Comparison of ENCODE assay signal across 19 cellular contexts in genomic region chr3:38438421-38438820, GRCh38. TPM values are rescaled to one million over a fixed set of nuclear protein-coding genes. Genes with fewer than 3 reads are reported as not detected.
DNase-seq lines count a peak whose midpoint lies in the region; ATAC-seq and TF ChIP-seq lines count a peak whose summit lies in the region.
"Had no signal": no experiment of that assay in that cellular context is flagged by ENCODE, and none has a peak within 500 bp of the region (broad histone marks: within the 10 kb centered on the region; RNA-seq: fewer than 3 reads in every experiment).

No MANE protein-coding gene starts in this region.

- peaks cover 34% of the 10 kb centered on the region for H3K36me3 Mint-ChIP-seq in activated CD4-positive, alpha-beta T cell treated with anti-CD3 and anti-CD28 coated beads, Interleukin-2, amount 10 ng/mL, durations not matched to agents 7 days and 5 days (ENCODE audit: low read depth)
- H3K36me3 Mint-ChIP-seq in activated CD4-positive, alpha-beta T cell treated with anti-CD3 and anti-CD28 coated beads, Interleukin-2, amount 10 ng/mL, durations not matched to agents 24 days and 14 days (ENCODE audit: low read depth) = peaks cover 11% of the 10 kb centered on the region

- no peak overlapping the region for H3K4me3 ChIP-seq in choroid plexus epithelial cell (ENCODE audit: low read depth, low read length)
- H3K4me3 ChIP-seq: A549, esophagus squamous epithelium, GM23338, Peyer's patch, tibial nerve had no signal

- peaks cover 41% of the 10 kb centered on the region for H3K9me3 Mint-ChIP-seq in activated CD4-positive, alpha-beta T cell treated with anti-CD3 and anti-CD28 coated beads, Interleukin-2, amount 10 ng/mL, durations not matched to agents 7 days and 5 days
- peaks cover 10% of the 10 kb centered on the region for H3K9me3 Mint-ChIP-seq in activated CD4-positive, alpha-beta T cell treated with anti-CD3 and anti-CD28 coated beads, Interleukin-2, amount 10 ng/mL, durations not matched to agents 24 days and 14 days

- intact Hi-C loops in activated CD4-positive, alpha-beta T cell treated with anti-CD3 and anti-CD28 coated beads, Interleukin-2, amount 10 ng/mL, durations not matched to agents 24 days and 14 days (cut with micrococcal nuclease) = no loop called here

- H3K27ac Mint-ChIP-seq in activated CD4-positive, alpha-beta T cell treated with anti-CD3 and anti-CD28 coated beads, Interleukin-2, amount 10 ng/mL, durations not matched to agents 7 days and 5 days = no peak overlapping the region
- H3K27ac Mint-ChIP-seq in activated CD4-positive, alpha-beta T cell treated with anti-CD3 and anti-CD28 coated beads, Interleukin-2, amount 10 ng/mL, durations not matched to agents 24 days and 14 days = no peak overlapping the region
- H3K27ac Mint-ChIP-seq: activated naive CD8-positive, alpha-beta T cell; GM23338; mesothelial cell of epicardium; T-helper 1 cell treated with Interleukin-12 subunit alpha and Interleukin-12 subunit beta and Interleukin-4 antibody, amounts not matched to agents 30 μg/mL and 1 μg/mL, for 36 hours had no signal

- no peaks in the 10 kb centered on the region for H3K27me3 Mint-ChIP-seq in activated CD4-positive, alpha-beta T cell treated with anti-CD3 and anti-CD28 coated beads, Interleukin-2, amount 10 ng/mL, durations not matched to agents 7 days and 5 days
- H3K27me3 Mint-ChIP-seq in activated CD4-positive, alpha-beta T cell treated with anti-CD3 and anti-CD28 coated beads, Interleukin-2, amount 10 ng/mL, durations not matched to agents 24 days and 14 days = no peaks in the 10 kb centered on the region
- H3K27me3 Mint-ChIP-seq: activated naive CD8-positive, alpha-beta T cell had no signal

- TF ChIP-seq CTCF in choroid plexus epithelial cell (conservative IDR thresholded peaks at IDR 0.05; ENCODE audit: low read depth, low read length) = no peak

- ATAC-seq in GM18517 (IDR thresholded peaks at IDR 0.05; ENCODE audit: unreplicated experiment) (no peak), GM21717 (IDR thresholded peaks at IDR 0.05; ENCODE audit: unreplicated experiment) (no peak)
- ATAC-seq: A549, GM23338 had no signal

- POLR2A ChIA-PET in activated CD4-positive, alpha-beta T cell treated with anti-CD3 and anti-CD28 coated beads, Interleukin-2, amount 10 ng/mL, durations not matched to agents 7 days and 5 days (lab: Charles Lee) = no interaction called here

- CTCF ChIA-PET in activated CD4-positive, alpha-beta T cell treated with anti-CD3 and anti-CD28 coated beads, Interleukin-2, amount 10 ng/mL, durations not matched to agents 7 days and 5 days (lab: Charles Lee) = interaction anchor here (0.6 to 1.5 kb wide), 3 partner anchors 10 to 515 kb away, joined by 3 to 4 read pairs (median 4); no protein-coding TSS in a partner anchor

- peak; percentile 30 for DNase-seq in activated CD4-positive, alpha-beta T cell treated with anti-CD3 and anti-CD28 coated beads, Interleukin-2, amount 10 ng/mL, durations not matched to agents 7 days and 5 days
- no peak for DNase-seq in activated CD4-positive, alpha-beta T cell treated with anti-CD3 and anti-CD28 coated beads, Interleukin-2, amount 10 ng/mL, durations not matched to agents 24 days and 14 days
- peak; percentile 46 for DNase-seq in NOMO-1 treated with DMSO at 0.1 percent for 48 hours (lab: John Stamatoyannopoulos, UW; ENCODE audit: unreplicated experiment)
- DNase-seq in choroid plexus epithelial cell (ENCODE audit: low read depth) = peak; percentile 59
- DNase-seq in renal cortical epithelial cell (ENCODE audit: low read depth) = peak; percentile 58
- no peak for DNase-seq in DMS53 (lab: John Stamatoyannopoulos, UW)
- DNase-seq: esophagus squamous epithelium; Karpas-422; NCI-H226; stimulated activated CD4-positive, alpha-beta T cell treated with anti-CD3 and anti-CD28 coated beads, Interleukin-15, amount 100 ng/mL, for 24 hours had no signal

- no peak overlapping the region for H3K4me3 Mint-ChIP-seq in activated CD4-positive, alpha-beta T cell treated with anti-CD3 and anti-CD28 coated beads, Interleukin-2, amount 10 ng/mL, durations not matched to agents 7 days and 5 days
- no peak overlapping the region for H3K4me3 Mint-ChIP-seq in activated CD4-positive, alpha-beta T cell treated with anti-CD3 and anti-CD28 coated beads, Interleukin-2, amount 10 ng/mL, durations not matched to agents 24 days and 14 days
- H3K4me3 Mint-ChIP-seq: activated naive CD8-positive, alpha-beta T cell; GM23338; mesothelial cell of epicardium; T-helper 1 cell treated with Interleukin-12 subunit alpha and Interleukin-12 subunit beta and Interleukin-4 antibody, amounts not matched to agents 30 μg/mL and 1 μg/mL, for 36 hours had no signal

- peaks cover 15% of the 10 kb centered on the region for H3K4me1 Mint-ChIP-seq in activated CD4-positive, alpha-beta T cell treated with anti-CD3 and anti-CD28 coated beads, Interleukin-2, amount 10 ng/mL, durations not matched to agents 7 days and 5 days
- H3K4me1 Mint-ChIP-seq in activated CD4-positive, alpha-beta T cell treated with anti-CD3 and anti-CD28 coated beads, Interleukin-2, amount 10 ng/mL, durations not matched to agents 24 days and 14 days = peaks cover 1% of the 10 kb centered on the region
- H3K4me1 Mint-ChIP-seq: GM23338, mesothelial cell of epicardium had no signal

RNA-seq across cellular contexts. Expression of gene ACVR2B, which starts 15.3 kb away (rescaled TPM):
- 1 to 10 TPM; 6.0 to 6.6 TPM for total RNA-seq in activated CD4-positive, alpha-beta T cell treated with anti-CD3 and anti-CD28 coated beads, Interleukin-2, amount 10 ng/mL, durations not matched to agents 7 days and 5 days
- total RNA-seq in activated CD4-positive, alpha-beta T cell treated with anti-CD3 and anti-CD28 coated beads, Interleukin-2, amount 10 ng/mL, durations not matched to agents 24 days and 14 days = 12.2 and 12.6 TPM in 2 replicates
- 3.5 and 11.8 TPM in 2 replicates for total RNA-seq in renal cortical epithelial cell

RNA-seq across cellular contexts. Expression of gene EXOG, which starts 57.7 kb away (rescaled TPM):
- 10 to 100 TPM; 25.5 to 28.1 TPM for total RNA-seq in activated CD4-positive, alpha-beta T cell treated with anti-CD3 and anti-CD28 coated beads, Interleukin-2, amount 10 ng/mL, durations not matched to agents 7 days and 5 days
- total RNA-seq in activated CD4-positive, alpha-beta T cell treated with anti-CD3 and anti-CD28 coated beads, Interleukin-2, amount 10 ng/mL, durations not matched to agents 24 days and 14 days = 18.0 and 20.8 TPM in 2 replicates
- 6.9 and 11.4 TPM in 2 replicates for total RNA-seq in renal cortical epithelial cell

Comparison
In these comparisons a context has a peak if more than half of its experiments do, and no peak if none do; other contexts are left out.
1. DNase-seq: peak in activated CD4-positive, alpha-beta T cell treated with anti-CD3 and anti-CD28 coated beads, Interleukin-2, amount 10 ng/mL, durations not matched to agents 7 days and 5 days (single experiment), NOMO-1 treated with DMSO at 0.1 percent for 48 hours (single experiment), choroid plexus epithelial cell (single experiment) and renal cortical epithelial cell (single experiment); none in activated CD4-positive, alpha-beta T cell treated with anti-CD3 and anti-CD28 coated beads, Interleukin-2, amount 10 ng/mL, durations not matched to agents 24 days and 14 days (single experiment) and DMS53 (single experiment).